In genomic region chr13:83101574-83102247, GRCh38 we compare ENCODE assay signal across 7 cellular contexts.
DNase-seq lines count a peak whose midpoint lies in the region; FAIRE-seq and TF ChIP-seq lines count a peak whose summit lies in the region.
"Not testable (repeated sequence)": the region's sequence is repeated elsewhere in the genome, so short reads cannot be mapped to it uniquely, and the experiment has no call there.

No MANE protein-coding gene starts in this region.

- peaks cover 0 to 14% (median 4%) of the 10 kb centered on the region in 5 donors for H3K9me3 Mint-ChIP-seq in CD8-positive, alpha-beta memory T cell
- H3K9me3 Mint-ChIP-seq in chondrocyte (ENCODE audit: low read depth); progenitor cell of endocrine pancreas (ENCODE audit: low read depth): not testable (repeated sequence)

- peak overlapping the region; percentile 38 for H3K27ac ChIP-seq in CD8-positive, alpha-beta memory T cell (ENCODE audit: low read depth, low read length)
- H3K27ac ChIP-seq in Karpas-422 (ENCODE audit: low read length), result peak overlapping the region; percentile 86
- not testable (repeated sequence) for H3K27ac ChIP-seq in SK-N-SH (ENCODE audit: low read depth in 2 of 2, low read length in 1 of 2)

- H3K4me1 Mint-ChIP-seq in CD8-positive, alpha-beta memory T cell; chondrocyte (ENCODE audit: low read depth); progenitor cell of endocrine pancreas (ENCODE audit: low read depth): not testable (repeated sequence)

- POLR2A ChIA-PET in CD8-positive, alpha-beta memory T cell (lab: Charles Lee); SK-N-SH (lab: Yijun Ruan, JAX): not testable (repeated sequence)

- not testable (repeated sequence) for H3K4me3 Mint-ChIP-seq in CD8-positive, alpha-beta memory T cell
- H3K4me3 Mint-ChIP-seq in chondrocyte (ENCODE audit: unreplicated experiment) (peak overlapping the region; percentile 40), progenitor cell of endocrine pancreas (ENCODE audit: low read depth) (peak overlapping the region; percentile 52)

- not testable (repeated sequence) for TF ChIP-seq CTCF in SK-N-SH (IDR thresholded peaks at IDR 0.05); chondrocyte (IDR thresholded peaks at IDR 0.05); progenitor cell of endocrine pancreas (IDR thresholded peaks at IDR 0.05; ENCODE audit: unreplicated experiment)

- not testable (repeated sequence) for H3K36me3 Mint-ChIP-seq in CD8-positive, alpha-beta memory T cell; chondrocyte (ENCODE audit: low read depth); progenitor cell of endocrine pancreas (ENCODE audit: insufficient read depth)

- H3K4me3 ChIP-seq in CD8-positive, alpha-beta memory T cell (ENCODE audit: low read length), result not testable (repeated sequence)
- H3K4me3 ChIP-seq in Karpas-422 (ENCODE audit: low read length) (peak overlapping the region; percentile 82), SK-N-SH (ENCODE audit: low read depth in 2 of 2, low read length in 1 of 2) (peak overlapping the region; percentile 28 to 56; a peak in 3 of 4 replicates)

- peak; percentile 69 for FAIRE-seq in H54 (lab: Jason Lieb, UNC)

- H3F3A ChIP-seq in SK-N-SH (replicated peaks; ENCODE audit: insufficient read depth), result not testable (repeated sequence)

- not testable (repeated sequence) for H3K27ac Mint-ChIP-seq in CD8-positive, alpha-beta memory T cell; chondrocyte (ENCODE audit: unreplicated experiment)
- H3K27ac Mint-ChIP-seq in progenitor cell of endocrine pancreas, result peak overlapping the region; percentile 4

- H3K4me1 ChIP-seq in CD8-positive, alpha-beta memory T cell (ENCODE audit: insufficient read depth, low read length); SK-N-SH (ENCODE audit: control insufficient read depth in 1 of 2, insufficient read depth in 2 of 2, low read depth in 1 of 2, low read length in 1 of 2): not testable (repeated sequence)
- peaks cover 14% of the 10 kb centered on the region; the same call in 1 of the 2 replicates for H3K4me1 ChIP-seq in Karpas-422 (ENCODE audit: low read length)

- peak overlapping the region; percentile 82 for H3K9ac ChIP-seq in Karpas-422 (ENCODE audit: low read length)
- H3K9ac ChIP-seq in SK-N-SH, result not testable (repeated sequence)

- H3K9me2 ChIP-seq in Karpas-422 (replicated peaks; ENCODE audit: insufficient read depth, low read length); SK-N-SH: not testable (repeated sequence)

- not testable (repeated sequence) for H3K27me3 Mint-ChIP-seq in CD8-positive, alpha-beta memory T cell; chondrocyte (ENCODE audit: low read depth); progenitor cell of endocrine pancreas

- peaks cover 37% of the 10 kb centered on the region for H3K79me2 ChIP-seq in Karpas-422 (ENCODE audit: low read length)
- H3K79me2 ChIP-seq in SK-N-SH (ENCODE audit: insufficient read depth), result not testable (repeated sequence)

- H4K20me1 ChIP-seq in Karpas-422 (ENCODE audit: insufficient read depth, low read depth, low read length); SK-N-SH (ENCODE audit: insufficient read depth): not testable (repeated sequence)

- not testable (repeated sequence) for DNase-seq in CD8-positive, alpha-beta memory T cell; H54 (ENCODE audit: insufficient read length, low spot score); SK-N-SH; chondrocyte (ENCODE audit: low spot score); progenitor cell of endocrine pancreas (ENCODE audit: low spot score, unreplicated experiment)
- DNase-seq in Karpas-422 (peak; percentile 42), iPS-NIHi7 (ENCODE audit: extremely low spot score) (peak; percentile 3)

- not testable (repeated sequence) for H3K27me3 ChIP-seq in CD8-positive, alpha-beta memory T cell (ENCODE audit: insufficient read depth, low read length, poor library complexity, severe bottlenecking); Karpas-422 (ENCODE audit: low read length); SK-N-SH (ENCODE audit: insufficient read depth)

- H2AFZ ChIP-seq in Karpas-422 (ENCODE audit: low read length), result not testable (repeated sequence)
- H2AFZ ChIP-seq in SK-N-SH (ENCODE audit: low read depth), result peak overlapping the region; percentile 65; the same call in 1 of the 2 replicates

- TF ChIP-seq POLR2A in H54 (IDR thresholded peaks at IDR 0.05; ENCODE audit: low read depth, low read length), result not testable (repeated sequence)

- not testable (repeated sequence) for TF ChIP-seq RAD21 in SK-N-SH (IDR thresholded peaks at IDR 0.05; ENCODE audit: low read length)

- H3K36me3 ChIP-seq in CD8-positive, alpha-beta memory T cell (ENCODE audit: insufficient read depth, low read length); SK-N-SH (replicated peaks in 1 of 2; ENCODE audit: control insufficient read depth in 1 of 2, insufficient read depth in 2 of 2, low read length in 1 of 2): not testable (repeated sequence)
- peaks cover 20% of the 10 kb centered on the region; the same call in 1 of the 2 replicates for H3K36me3 ChIP-seq in Karpas-422 (ENCODE audit: insufficient read depth, low read length)

- peak overlapping the region; percentile 92 for H3K4me2 ChIP-seq in Karpas-422 (ENCODE audit: low read depth, low read length, poor library complexity, severe bottlenecking)
- 0 out of 2 replicates have a peak overlapping the region, but pooled peaks have one; percentile 50 for H3K4me2 ChIP-seq in SK-N-SH

- CTCF ChIA-PET in CD8-positive, alpha-beta memory T cell (lab: Charles Lee); SK-N-SH (lab: Yijun Ruan, JAX): not testable (repeated sequence)

- H3K9me3 ChIP-seq in CD8-positive, alpha-beta memory T cell (ENCODE audit: low read length); Karpas-422 (ENCODE audit: low read length); SK-N-SH: not testable (repeated sequence)

- WGBS in SK-N-SH (ENCODE audit: low lambda C conversion rate), result 34% methylated on average over 5 of the region's 5 CpGs

- not testable (repeated sequence) for TF ChIP-seq EP300 in SK-N-SH (IDR thresholded peaks at IDR 0.05; ENCODE audit: borderline replicate concordance in 1 of 2, low read depth in 1 of 2, low read length in 1 of 2)
